ENCODE assay signal across 8 cellular contexts in the genomic region with DNA sequence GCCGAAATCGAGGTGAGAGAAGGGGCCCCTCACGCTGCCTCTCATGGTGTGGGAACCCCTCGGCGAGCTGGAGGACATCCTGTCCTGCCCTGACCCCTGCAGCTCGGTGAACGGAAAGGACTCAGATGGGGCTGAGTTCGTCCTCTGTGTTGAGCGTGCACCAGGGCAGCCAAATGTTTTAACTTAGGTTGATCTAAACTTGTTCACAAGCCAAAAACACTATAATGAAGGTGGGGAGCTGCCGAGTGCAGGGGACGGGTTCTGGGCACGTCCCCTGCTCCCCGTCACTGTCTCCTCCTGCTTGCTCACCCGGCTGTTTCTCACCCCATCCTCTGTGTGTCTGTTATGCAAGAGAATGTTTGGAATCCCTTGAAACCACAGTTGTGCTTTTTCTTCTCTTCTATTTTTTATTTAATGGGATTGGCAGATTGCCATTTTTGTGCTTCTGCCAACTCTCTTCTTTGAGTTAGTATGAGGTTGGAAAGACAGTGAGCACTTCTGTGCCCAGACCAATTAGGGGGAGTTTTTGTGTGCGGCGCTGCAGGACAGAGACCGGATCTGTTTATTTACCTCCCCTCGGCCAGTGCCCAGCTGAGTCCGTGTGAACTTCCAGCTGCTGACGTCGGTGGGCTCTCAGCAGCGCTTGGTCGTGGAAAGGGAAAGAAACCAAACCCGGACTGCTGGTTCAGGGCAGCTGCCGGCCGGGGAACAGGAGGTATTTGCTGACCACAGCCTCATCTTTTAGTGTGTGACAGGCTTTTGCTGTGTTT.
A peak's percentile ranks its signal among the peaks of the same experiment; 100 is the strongest.
DNase-seq lines count a peak whose midpoint lies in the region; ATAC-seq lines count a peak whose summit lies in the region.

No MANE protein-coding gene starts in this region.

- no peaks in the 10 kb centered on the region for H3K27me3 ChIP-seq in subcutaneous abdominal adipose tissue (ENCODE audit: control insufficient read depth in 5 of 5, insufficient read depth in 4 of 5, low read length in 5 of 5)

- no peak for ATAC-seq in GM19455 (IDR thresholded peaks at IDR 0.05; ENCODE audit: unreplicated experiment)
- no peak for ATAC-seq in GM21360 (IDR thresholded peaks at IDR 0.05; ENCODE audit: unreplicated experiment)
- no peak for ATAC-seq in HG03095 (IDR thresholded peaks at IDR 0.05; ENCODE audit: unreplicated experiment)

- H3K4me3 ChIP-seq in subcutaneous abdominal adipose tissue (ENCODE audit: low read depth in 1 of 5, low read length in 5 of 5): peak overlapping the region; percentile 37 to 56 (median 55)

- peaks cover 0 to 73% (median 43%) of the 10 kb centered on the region in 5 donors for H3K36me3 ChIP-seq in subcutaneous abdominal adipose tissue (ENCODE audit: control insufficient read depth in 5 of 5, insufficient read depth in 5 of 5, low read length in 5 of 5)

- peaks cover 11 to 37% (median 35%) of the 10 kb centered on the region in 5 donors for H3K4me1 ChIP-seq in subcutaneous abdominal adipose tissue (ENCODE audit: control insufficient read depth in 5 of 5, insufficient read depth in 5 of 5, low read length in 5 of 5)

- H3K9me3 ChIP-seq in subcutaneous abdominal adipose tissue (ENCODE audit: control insufficient read depth in 5 of 5, low read length in 5 of 5): no peaks in the 10 kb centered on the region

- H3K27ac ChIP-seq in subcutaneous abdominal adipose tissue (ENCODE audit: low read depth, low read length): peak overlapping the region; percentile 54

- H3K9ac ChIP-seq in subcutaneous abdominal adipose tissue (ENCODE audit: low read length in 5 of 5): peak overlapping the region in 2 of 5 donors; percentile 35 to 37

- DNase-seq in COLO668 (lab: John Stamatoyannopoulos, UW; ENCODE audit: unreplicated experiment) (peak; percentile 1), NCI-H1694 treated with DMSO at 0.1 percent for 48 hours (lab: John Stamatoyannopoulos, UW) (peak; percentile 93), brain pericyte (ENCODE audit: low read depth, low spot score) (peak; percentile 99), kidney glomerular epithelial cell (lab: John Stamatoyannopoulos, UW) (peak; percentile 94)

Comparison
In these comparisons a context has a peak if more than half of its experiments do, and no peak if none do; other contexts are left out.
1. DNase-seq: peak in every context shown above with its lines; median percentile 99 in brain pericyte; 94 in kidney glomerular epithelial cell; 93 in NCI-H1694 treated with DMSO at 0.1 percent for 48 hours; 1 in COLO668.